ENCODE assay signal across 8 cellular contexts in the genomic region with DNA sequence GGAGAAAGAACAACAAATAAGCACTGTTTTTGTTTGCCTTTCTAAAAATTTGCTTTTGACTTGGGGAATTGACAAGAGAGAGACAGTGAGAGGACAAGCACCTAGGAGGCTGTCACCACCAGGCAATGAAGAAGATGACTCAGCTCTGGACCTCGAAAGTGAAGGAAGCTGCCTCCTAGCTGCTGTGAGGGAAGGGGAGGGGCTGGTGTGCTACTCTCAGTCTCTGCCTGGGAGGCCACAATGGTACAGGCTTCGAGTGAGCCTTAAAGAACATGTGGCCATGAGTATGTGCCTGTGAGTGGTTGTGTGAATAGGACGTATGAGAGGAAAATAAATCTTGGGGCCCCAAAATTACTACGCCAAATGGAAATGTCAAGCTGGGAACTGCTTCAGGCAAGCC. TPM values are rescaled to one million over a fixed set of nuclear protein-coding genes. Genes with fewer than 3 reads are reported as not detected.
DNase-seq lines count a peak whose midpoint lies in the region; ATAC-seq and TF ChIP-seq lines count a peak whose summit lies in the region.

No MANE protein-coding gene starts in this region.

- H2BK15ac ChIP-seq in mesenchymal stem cell (ENCODE audit: low read depth, poor library complexity, severe bottlenecking) = no peak overlapping the region

- no peak overlapping the region for H3K27ac ChIP-seq in mesenchymal stem cell (ENCODE audit: low read length, poor library complexity, severe bottlenecking)

- H3K4me1 Mint-ChIP-seq in activated B cell treated with CpG ODN at 0.5 μM for 24 hours = peaks cover 16% of the 10 kb centered on the region

- no peak for DNase-seq in activated B cell treated with CpG ODN at 0.5 μM for 24 hours
- peak; percentile 73 for DNase-seq in mesenchymal stem cell
- no peak for DNase-seq in NCI-H748 (lab: John Stamatoyannopoulos, UW; ENCODE audit: unreplicated experiment)
- no peak for DNase-seq in KG1 (lab: John Stamatoyannopoulos, UW)
- DNase-seq in activated CD8-positive, alpha-beta memory T cell treated with anti-CD3 and anti-CD28 coated beads, Interleukin-2, amount 50 U/mL, for 4 hours = no peak

- H3K18ac ChIP-seq in mesenchymal stem cell (ENCODE audit: low read depth in 1 of 2, low read length in 2 of 2) = no peak overlapping the region

- no peaks in the 10 kb centered on the region for H3K36me3 Mint-ChIP-seq in activated B cell treated with CpG ODN at 0.5 μM for 24 hours (ENCODE audit: low read depth)

- H3K27me3 ChIP-seq in mesenchymal stem cell (ENCODE audit: control insufficient read depth in 1 of 2, insufficient read depth in 1 of 2, low read length in 2 of 2) = no peaks in the 10 kb centered on the region

- H2AK5ac ChIP-seq in mesenchymal stem cell (ENCODE audit: low read length, severe bottlenecking) = no peak overlapping the region

- no peak overlapping the region for H3K4me3 ChIP-seq in mesenchymal stem cell (ENCODE audit: insufficient read depth in 1 of 2, low read depth in 1 of 2, low read length in 2 of 2)

- intact Hi-C loops in activated B cell treated with CpG ODN at 0.5 μM for 24 hours (cut with micrococcal nuclease) = no loop called here

- H3K4me3 Mint-ChIP-seq in activated B cell treated with CpG ODN at 0.5 μM for 24 hours = no peak overlapping the region

- no peaks in the 10 kb centered on the region for H3K79me1 ChIP-seq in mesenchymal stem cell (replicated peaks; ENCODE audit: low read length, poor library complexity, severe bottlenecking)

- no peak overlapping the region for H3K4me2 ChIP-seq in mesenchymal stem cell (ENCODE audit: low read length, poor library complexity, severe bottlenecking)

- CTCF ChIA-PET in activated B cell treated with CpG ODN at 0.5 μM for 24 hours (lab: Charles Lee) = interaction anchor here (1.0 to 1.5 kb wide), 4 partner anchors 11 to 1169 kb away, joined by 4 to 6 read pairs (median 6); no protein-coding TSS in a partner anchor

- no peak overlapping the region for H3K23ac ChIP-seq in mesenchymal stem cell (ENCODE audit: low read length in 2 of 2)

- WGBS in mesenchymal stem cell = 43% methylated on average over 3 of the region's 4 CpGs

- POLR2A ChIA-PET in activated B cell treated with CpG ODN at 0.5 μM for 24 hours (lab: Charles Lee) = no interaction called here

- ATAC-seq in GM18502 (IDR thresholded peaks at IDR 0.05; ENCODE audit: poor library complexity, unreplicated experiment) = peak; percentile 99
- peak; percentile 98 for ATAC-seq in GM21529 (IDR thresholded peaks at IDR 0.05; ENCODE audit: unreplicated experiment)
- ATAC-seq in HG03520 (IDR thresholded peaks at IDR 0.05; ENCODE audit: unreplicated experiment) = peak; percentile 99
- ATAC-seq in activated B cell treated with CpG ODN at 0.5 μM for 24 hours (ENCODE audit: low read depth) = peak; percentile 82

- H3K9me3 ChIP-seq in mesenchymal stem cell (ENCODE audit: control insufficient read depth, low read length) = no peaks in the 10 kb centered on the region

- no peaks in the 10 kb centered on the region for H3K9me3 Mint-ChIP-seq in activated B cell treated with CpG ODN at 0.5 μM for 24 hours

- H4K91ac ChIP-seq in mesenchymal stem cell (ENCODE audit: low read length) = no peak overlapping the region

- no peak for TF ChIP-seq CTCF in activated B cell treated with CpG ODN at 0.5 μM for 24 hours (IDR thresholded peaks at IDR 0.05)

- no peak overlapping the region for H2BK120ac ChIP-seq in mesenchymal stem cell (ENCODE audit: low read depth, low read length)

- no peaks in the 10 kb centered on the region for H3K36me3 ChIP-seq in mesenchymal stem cell (ENCODE audit: control insufficient read depth in 1 of 2, insufficient read depth in 2 of 2, low read depth in 1 of 2, low read length in 2 of 2)

- H3K14ac ChIP-seq in mesenchymal stem cell (ENCODE audit: low read length in 2 of 2) = no peak overlapping the region

- no peaks in the 10 kb centered on the region for H3K27me3 Mint-ChIP-seq in activated B cell treated with CpG ODN at 0.5 μM for 24 hours

- H2BK5ac ChIP-seq in mesenchymal stem cell (ENCODE audit: low read depth, low read length, poor library complexity, severe bottlenecking) = no peak overlapping the region

- no peak overlapping the region for H4K8ac ChIP-seq in mesenchymal stem cell (ENCODE audit: low read length)

- no peak overlapping the region for H3K4ac ChIP-seq in mesenchymal stem cell (ENCODE audit: low read depth in 1 of 2, low read length in 2 of 2)

- H3K4me1 ChIP-seq in mesenchymal stem cell (ENCODE audit: control insufficient read depth, insufficient read depth, low read depth, low read length) = no peaks in the 10 kb centered on the region

- H3K9ac ChIP-seq in mesenchymal stem cell (ENCODE audit: low read length) = no peak overlapping the region

- no peak overlapping the region for H3K27ac Mint-ChIP-seq in activated B cell treated with CpG ODN at 0.5 μM for 24 hours

- H2BK12ac ChIP-seq in mesenchymal stem cell (ENCODE audit: low read length in 2 of 2) = no peak overlapping the region

- H2AFZ ChIP-seq in mesenchymal stem cell (ENCODE audit: low read depth, low read length) = no peak overlapping the region

RNA-seq across cellular contexts. Expression of gene PLK2, which starts 7.1 kb away (rescaled TPM):
- 10.4 and 10.9 TPM in 2 replicates for total RNA-seq in activated B cell treated with CpG ODN at 0.5 μM for 24 hours
- polyA plus RNA-seq in mesenchymal stem cell (2013, experiment 1 of 2) = 185 TPM
- 180 TPM for polyA plus RNA-seq in mesenchymal stem cell (2013, experiment 2 of 2)

RNA-seq across cellular contexts. Expression of gene GAPT, which starts 24.3 kb away (rescaled TPM):
- total RNA-seq in activated B cell treated with CpG ODN at 0.5 μM for 24 hours = 39.8 and 40.3 TPM in 2 replicates
- polyA plus RNA-seq in mesenchymal stem cell (2013, experiment 1 of 2) = not detected
- polyA plus RNA-seq in mesenchymal stem cell (2013, experiment 2 of 2) = not detected
